ENCODE assay signal across 8 cellular contexts in genomic region chr3:105365171-105365535, GRCh38. TPM values are rescaled to one million over a fixed set of nuclear protein-coding genes. Genes with fewer than 3 reads are reported as not detected.
DNase-seq lines count a peak whose midpoint lies in the region; ATAC-seq and TF ChIP-seq lines count a peak whose summit lies in the region.

No MANE protein-coding gene starts in this region.

- H3F3A ChIP-seq in OCI-LY1 (ENCODE audit: insufficient read depth, low read length) = peaks cover 4% of the 10 kb centered on the region; the same call in 1 of the 2 replicates

- no peaks in the 10 kb centered on the region for H3K9me2 ChIP-seq in OCI-LY1 (ENCODE audit: low read depth, low read length)

- peaks cover 11 to 31% (median 25%) of the 10 kb centered on the region in 4 donors for H3K4me1 Mint-ChIP-seq in CD4-positive, CD25-positive, alpha-beta regulatory T cell
- H3K4me1 Mint-ChIP-seq in natural killer cell = peaks cover 43 to 45% of the 10 kb centered on the region in 2 donors

- peaks cover 44% of the 10 kb centered on the region for H3K27me3 Mint-ChIP-seq in CD4-positive, CD25-positive, alpha-beta regulatory T cell
- peaks cover 28 to 30% of the 10 kb centered on the region in 2 donors for H3K27me3 Mint-ChIP-seq in natural killer cell (ENCODE audit: low read depth in 2 of 2)

- 15 to 27% methylated on average over 1 of the region's 1 CpG for WGBS in ectodermal cell, 2 experiments

- no peaks in the 10 kb centered on the region for H3K9me3 Mint-ChIP-seq in CD4-positive, CD25-positive, alpha-beta regulatory T cell
- no peaks in the 10 kb centered on the region for H3K9me3 Mint-ChIP-seq in natural killer cell

- DNase-seq in CD4-positive, CD25-positive, alpha-beta regulatory T cell = no peak
- DNase-seq in natural killer cell = no peak
- DNase-seq in NCI-H510A (lab: John Stamatoyannopoulos, UW) = no peak
- DNase-seq in NCI-H82 (lab: John Stamatoyannopoulos, UW) = no peak

- H2AFZ ChIP-seq in OCI-LY1 (ENCODE audit: low read length) = no peak overlapping the region

- ATAC-seq in CD4-positive, CD25-positive, alpha-beta regulatory T cell (ENCODE audit: low read depth in 2 of 2) = no peak
- ATAC-seq in natural killer cell (no peak), HG02642 (IDR thresholded peaks at IDR 0.05; ENCODE audit: poor library complexity, unreplicated experiment) (no peak), HG03354 (IDR thresholded peaks at IDR 0.05; ENCODE audit: poor library complexity, severe bottlenecking, unreplicated experiment) (no peak)

- H3K4me2 ChIP-seq in OCI-LY1 (ENCODE audit: low read length) = peak overlapping the region; percentile 96

- peaks cover 3% of the 10 kb centered on the region for H3K79me2 ChIP-seq in OCI-LY1 (ENCODE audit: insufficient read depth, low read length)

- no peak overlapping the region for H3K27ac Mint-ChIP-seq in CD4-positive, CD25-positive, alpha-beta regulatory T cell
- no peak overlapping the region for H3K27ac Mint-ChIP-seq in natural killer cell

- H3K4me3 ChIP-seq in CD4-positive, CD25-positive, alpha-beta regulatory T cell (ENCODE audit: low read depth, low read length) = peak overlapping the region; percentile 62
- H3K4me3 ChIP-seq in OCI-LY1 (ENCODE audit: low read depth, low read length, poor library complexity, severe bottlenecking) (peak overlapping the region; percentile 78), ectodermal cell (ENCODE audit: insufficient read depth, low read depth, low read length) (peak overlapping the region; percentile 70)

- H3K27ac ChIP-seq in CD4-positive, CD25-positive, alpha-beta regulatory T cell (ENCODE audit: insufficient read depth, low read length, poor library complexity, severe bottlenecking) = no peak overlapping the region
- H3K27ac ChIP-seq in OCI-LY1 (ENCODE audit: low read depth, low read length, poor library complexity, severe bottlenecking) = no peak overlapping the region
- no peak overlapping the region for H3K27ac ChIP-seq in ectodermal cell (ENCODE audit: insufficient read depth, low read depth, low read length, poor library complexity, severe bottlenecking)

- no peaks in the 10 kb centered on the region for H3K36me3 ChIP-seq in CD4-positive, CD25-positive, alpha-beta regulatory T cell (ENCODE audit: control insufficient read depth, insufficient read depth, low read length)
- H3K36me3 ChIP-seq in OCI-LY1 (ENCODE audit: insufficient read depth, low read length) (no peaks in the 10 kb centered on the region), ectodermal cell (ENCODE audit: control insufficient read depth, insufficient read depth, low read length) (no peaks in the 10 kb centered on the region)

- H3K36me3 Mint-ChIP-seq in CD4-positive, CD25-positive, alpha-beta regulatory T cell = no peaks in the 10 kb centered on the region
- no peaks in the 10 kb centered on the region for H3K36me3 Mint-ChIP-seq in natural killer cell

- no peak overlapping the region for H3K9ac ChIP-seq in OCI-LY1 (ENCODE audit: low read length)

- intact Hi-C loops in natural killer cell (cut with micrococcal nuclease) = no loop called here

- H3K4me1 ChIP-seq in CD4-positive, CD25-positive, alpha-beta regulatory T cell (ENCODE audit: control insufficient read depth, insufficient read depth, low read length, poor library complexity, severe bottlenecking) = peaks cover 37% of the 10 kb centered on the region
- H3K4me1 ChIP-seq in OCI-LY1 (ENCODE audit: insufficient read depth, low read length, severe bottlenecking) (peaks cover 16% of the 10 kb centered on the region), ectodermal cell (ENCODE audit: control insufficient read depth, insufficient read depth, low read length) (no peaks in the 10 kb centered on the region)

- H3K4me3 Mint-ChIP-seq in CD4-positive, CD25-positive, alpha-beta regulatory T cell = peak overlapping the region; percentile 93 to 96 (median 94)
- H3K4me3 Mint-ChIP-seq in natural killer cell = peak overlapping the region; percentile 52

- no peak for TF ChIP-seq CTCF in OCI-LY1 (IDR thresholded peaks at IDR 0.05; ENCODE audit: low read length)
- no peak for TF ChIP-seq CTCF in natural killer cell (IDR thresholded peaks at IDR 0.05)

- H3K9me3 ChIP-seq in CD4-positive, CD25-positive, alpha-beta regulatory T cell (ENCODE audit: control insufficient read depth in 2 of 2, low read length in 2 of 2) = no peaks in the 10 kb centered on the region
- no peaks in the 10 kb centered on the region for H3K9me3 ChIP-seq in OCI-LY1 (ENCODE audit: low read length)
- H3K9me3 ChIP-seq in ectodermal cell (ENCODE audit: control insufficient read depth, low read length) = no peaks in the 10 kb centered on the region

- peaks cover 10% of the 10 kb centered on the region for H3K27me3 ChIP-seq in CD4-positive, CD25-positive, alpha-beta regulatory T cell (ENCODE audit: control insufficient read depth, insufficient read depth, low read length)
- H3K27me3 ChIP-seq in OCI-LY1 (ENCODE audit: insufficient read depth, low read length) = no peaks in the 10 kb centered on the region
- no peaks in the 10 kb centered on the region for H3K27me3 ChIP-seq in ectodermal cell (ENCODE audit: control insufficient read depth, insufficient read depth, low read length, poor library complexity, severe bottlenecking)

- H4K20me1 ChIP-seq in OCI-LY1 (ENCODE audit: insufficient read depth, low read length) = no peaks in the 10 kb centered on the region

RNA-seq across cellular contexts. Expression of gene ALCAM, which starts 1.6 kb away (rescaled TPM):
- total RNA-seq in CD4-positive, CD25-positive, alpha-beta regulatory T cell = 13.2 TPM
- 1 to 10 TPM; 6.1 to 8.9 (median 6.9) TPM for polyA plus RNA-seq in CD4-positive, CD25-positive, alpha-beta regulatory T cell
- 45.4 TPM for polyA plus RNA-seq in ectodermal cell (2013, experiment 1 of 4)
- 44.6 TPM for polyA plus RNA-seq in ectodermal cell (2013, experiment 2 of 4)
- polyA plus RNA-seq in ectodermal cell (2013, experiment 3 of 4) = 48.1 TPM
- polyA plus RNA-seq in ectodermal cell (2013, experiment 4 of 4) = 53.4 TPM
- 1 to 10 TPM; 1.5 to 3.0 (median 1.5) TPM for total RNA-seq in natural killer cell
